ENCODE assay signal across 14 cellular contexts in genomic region chrX:28177202-28177601, GRCh38.
A peak's percentile ranks its signal among the peaks of the same experiment; 100 is the strongest.
DNase-seq lines count a peak whose midpoint lies in the region; ATAC-seq and TF ChIP-seq lines count a peak whose summit lies in the region.
"Had no signal": no experiment of that assay in that cellular context is flagged by ENCODE, and none has a peak within 500 bp of the region (broad histone marks: within the 10 kb centered on the region; RNA-seq: fewer than 3 reads in every experiment).

No MANE protein-coding gene starts in this region.

- ATAC-seq in HG03039 (IDR thresholded peaks at IDR 0.05; ENCODE audit: unreplicated experiment): no peak

- H2AFZ ChIP-seq in Loucy (ENCODE audit: low read length) (no peak overlapping the region), smooth muscle cell (ENCODE audit: low read depth) (no peak overlapping the region)
- H2AFZ ChIP-seq: parathyroid adenoma had no signal

- H3F3A ChIP-seq in Loucy (ENCODE audit: low read depth) (no peaks in the 10 kb centered on the region), smooth muscle cell (ENCODE audit: low read depth) (no peaks in the 10 kb centered on the region)

- H3K9ac ChIP-seq in Loucy (ENCODE audit: low read depth, low read length, poor library complexity, severe bottlenecking) (no peak overlapping the region), endodermal cell (ENCODE audit: extremely low read depth, low read length, poor library complexity, severe bottlenecking) (no peak overlapping the region), smooth muscle cell (ENCODE audit: low read depth) (no peak overlapping the region)
- H3K9ac ChIP-seq: parathyroid adenoma had no signal

- H3K36me3 ChIP-seq in Loucy (ENCODE audit: insufficient read depth, low read length) (no peaks in the 10 kb centered on the region), endodermal cell (ENCODE audit: control insufficient read depth, insufficient read depth, low read length) (no peaks in the 10 kb centered on the region), smooth muscle cell (ENCODE audit: low read depth) (no peaks in the 10 kb centered on the region)
- H3K36me3 ChIP-seq: esophagus squamous epithelium, upper lobe of left lung had no signal

- H3K27me3 ChIP-seq in Loucy (ENCODE audit: insufficient read depth, low read length, poor library complexity, severe bottlenecking): no peaks in the 10 kb centered on the region
- no peaks in the 10 kb centered on the region for H3K27me3 ChIP-seq in endodermal cell (ENCODE audit: control insufficient read depth, insufficient read depth, low read length, poor library complexity, severe bottlenecking)
- H3K27me3 ChIP-seq in smooth muscle cell (ENCODE audit: low read depth): no peaks in the 10 kb centered on the region
- H3K27me3 ChIP-seq: esophagus squamous epithelium, upper lobe of left lung had no signal

- H3K27me3 Mint-ChIP-seq in endodermal cell (ENCODE audit: insufficient read depth): no peaks in the 10 kb centered on the region

- TF ChIP-seq CTCF in Loucy (conservative IDR thresholded peaks at IDR 0.05; ENCODE audit: low read length) (peak; percentile 40), endodermal cell (conservative IDR thresholded peaks at IDR 0.05) (peak; percentile 96), smooth muscle cell (IDR thresholded peaks at IDR 0.05; ENCODE audit: borderline replicate concordance, insufficient read depth, poor library complexity, severe bottlenecking) (peak; percentile 36)

- H3K4me3 Mint-ChIP-seq in endodermal cell: no peak overlapping the region

- no peaks in the 10 kb centered on the region for H4K20me1 ChIP-seq in Loucy (ENCODE audit: insufficient read depth, low read length, poor library complexity, severe bottlenecking)
- no peaks in the 10 kb centered on the region for H4K20me1 ChIP-seq in smooth muscle cell (ENCODE audit: low read depth)

- no peaks in the 10 kb centered on the region for H3K36me3 Mint-ChIP-seq in endodermal cell (ENCODE audit: low read depth)

- no peak overlapping the region for H3K4me2 ChIP-seq in Loucy (ENCODE audit: low read depth, low read length, poor library complexity, severe bottlenecking)
- no peak overlapping the region for H3K4me2 ChIP-seq in smooth muscle cell

- no peaks in the 10 kb centered on the region for H3K9me3 Mint-ChIP-seq in endodermal cell

- H3K4me3 ChIP-seq in Loucy (ENCODE audit: low read length, poor library complexity, severe bottlenecking): no peak overlapping the region
- no peak overlapping the region for H3K4me3 ChIP-seq in endodermal cell (ENCODE audit: low read length)
- H3K4me3 ChIP-seq in smooth muscle cell: no peak overlapping the region
- H3K4me3 ChIP-seq: esophagus squamous epithelium, SK-N-MC, upper lobe of left lung had no signal

- H3K79me2 ChIP-seq in Loucy (ENCODE audit: insufficient read depth, low read length) (no peaks in the 10 kb centered on the region), smooth muscle cell (ENCODE audit: low read depth) (no peaks in the 10 kb centered on the region)
- H3K79me2 ChIP-seq: parathyroid adenoma had no signal

- no peak overlapping the region for H3K27ac Mint-ChIP-seq in endodermal cell

- H3K9me2 ChIP-seq in Loucy (replicated peaks; ENCODE audit: low read depth, low read length): no peaks in the 10 kb centered on the region

- WGBS in endodermal cell (ENCODE audit: insufficient coverage in 1 of 2, insufficient read length in 1 of 2), 2 experiments: 31% methylated on average over 4 of the region's 4 CpGs; no CpG with 5 or more reads in 1 of the 2 experiments
- 26% methylated on average over 4 of the region's 4 CpGs for WGBS in smooth muscle cell (ENCODE audit: low lambda C conversion rate)

- H3K4me1 ChIP-seq in Loucy (ENCODE audit: insufficient read depth, low read length, poor library complexity, severe bottlenecking) (no peaks in the 10 kb centered on the region), endodermal cell (ENCODE audit: control insufficient read depth, insufficient read depth, low read length) (no peaks in the 10 kb centered on the region), smooth muscle cell (ENCODE audit: low read depth) (no peaks in the 10 kb centered on the region)
- H3K4me1 ChIP-seq: esophagus squamous epithelium, parathyroid adenoma, upper lobe of left lung had no signal

- H3K4me1 Mint-ChIP-seq in endodermal cell: no peaks in the 10 kb centered on the region

- H3K9me3 ChIP-seq in Loucy (ENCODE audit: insufficient read depth, low read depth, low read length) (no peaks in the 10 kb centered on the region), endodermal cell (ENCODE audit: control insufficient read depth, low read length) (no peaks in the 10 kb centered on the region), smooth muscle cell (replicated peaks; ENCODE audit: low read depth) (no peaks in the 10 kb centered on the region)
- H3K9me3 ChIP-seq: esophagus squamous epithelium, upper lobe of left lung had no signal

- peak; percentile 50 for DNase-seq in NCI-H82 (lab: John Stamatoyannopoulos, UW)
- no peak for DNase-seq in NCI-H82 treated with DMSO at 0.1 percent for 48 hours (lab: John Stamatoyannopoulos, UW; ENCODE audit: unreplicated experiment)
- DNase-seq in endodermal cell: peak; percentile 83
- no peak for DNase-seq in smooth muscle cell (lab: John Stamatoyannopoulos, UW; ENCODE audit: unreplicated experiment)
- no peak for DNase-seq in activated CD8-positive, alpha-beta memory T cell treated with anti-CD3 and anti-CD28 coated beads for 24 hours
- DNase-seq in activated CD4-positive, CD25-positive, alpha-beta regulatory T cell (lab: John Stamatoyannopoulos, UW): no peak
- DNase-seq: amniotic stem cell, esophagus squamous epithelium, NCI-H1930, upper lobe of left lung had no signal

- H3K27ac ChIP-seq in endodermal cell (ENCODE audit: low read depth, low read length) (no peak overlapping the region), smooth muscle cell (ENCODE audit: low read depth) (no peak overlapping the region)
- H3K27ac ChIP-seq: esophagus squamous epithelium, parathyroid adenoma, SK-N-MC, upper lobe of left lung had no signal

Comparison
In these comparisons a context has a peak if more than half of its experiments do, and no peak if none do; other contexts are left out.
1. DNase-seq: peak in NCI-H82 (single experiment) and endodermal cell (single experiment); none in NCI-H82 treated with DMSO at 0.1 percent for 48 hours (single experiment), smooth muscle cell (single experiment), activated CD8-positive, alpha-beta memory T cell treated with anti-CD3 and anti-CD28 coated beads for 24 hours (single experiment) and activated CD4-positive, CD25-positive, alpha-beta regulatory T cell (0 of 4).
2. CTCF ChIP-seq: peak in every context shown above with its lines; median percentile 96 in endodermal cell; 40 in Loucy; 36 in smooth muscle cell.